Comparison of ENCODE assay signal across 8 cellular contexts in the genomic region with DNA sequence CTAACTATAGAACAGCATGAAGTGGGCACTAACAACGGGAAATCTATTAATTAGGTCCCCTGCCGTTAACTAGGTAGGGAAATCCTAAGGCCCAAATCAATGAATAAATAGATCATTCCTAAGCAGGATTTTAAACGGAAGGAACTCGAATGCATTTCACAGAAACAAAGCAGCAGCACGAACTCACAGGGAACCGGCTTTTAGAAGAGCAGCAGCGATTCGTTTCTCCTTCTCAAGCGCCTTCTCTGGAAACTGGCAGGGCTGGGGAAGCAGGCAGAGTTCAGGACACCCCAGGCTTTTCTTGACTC.
DNase-seq lines count a peak whose midpoint lies in the region; ATAC-seq lines count a peak whose summit lies in the region.

No MANE protein-coding gene starts in this region.

- H3K36me3 Mint-ChIP-seq in activated T-cell treated with anti-CD3 and anti-CD28 coated beads, Interleukin-2, amount 50 U/mL, for 24 hours (ENCODE audit: low read depth), result peaks cover 65% of the 10 kb centered on the region

- peak overlapping the region; percentile 87 to 95 (median 90) for H3K4me3 ChIP-seq in subcutaneous abdominal adipose tissue (ENCODE audit: low read depth in 1 of 5, low read length in 5 of 5)

- no peak for DNase-seq in activated T-cell treated with anti-CD3 and anti-CD28 coated beads, Interleukin-2, amount 50 U/mL, for 24 hours
- no peak for DNase-seq in activated T-cell treated with anti-CD3 and anti-CD28 coated beads, Interleukin-2, amount 50 U/mL, for 1 hour
- peak; percentile 24 for DNase-seq in NCI-H1694 treated with DMSO at 0.1 percent for 48 hours (lab: John Stamatoyannopoulos, UW)
- DNase-seq in astrocyte of the hippocampus (ENCODE audit: low read depth, low spot score), result peak; percentile 56
- peak; percentile 38 for DNase-seq in kidney tubule cell (ENCODE audit: low spot score)
- no peak for DNase-seq in NCI-H2081 treated with DMSO at 0.1 percent for 48 hours (lab: John Stamatoyannopoulos, UW)

- peak overlapping the region; percentile 97 for H3K27ac Mint-ChIP-seq in activated T-cell treated with anti-CD3 and anti-CD28 coated beads, Interleukin-2, amount 50 U/mL, for 24 hours

- peaks cover 0 to 4% (median 0%) of the 10 kb centered on the region in 5 donors for H3K36me3 ChIP-seq in subcutaneous abdominal adipose tissue (ENCODE audit: control insufficient read depth in 5 of 5, insufficient read depth in 5 of 5, low read length in 5 of 5)

- ATAC-seq in GM18909 (IDR thresholded peaks at IDR 0.05; ENCODE audit: poor library complexity, unreplicated experiment), result no peak

- peaks cover 7 to 34% (median 26%) of the 10 kb centered on the region in 5 donors for H3K4me1 ChIP-seq in subcutaneous abdominal adipose tissue (ENCODE audit: control insufficient read depth in 5 of 5, insufficient read depth in 5 of 5, low read length in 5 of 5)

- peaks cover 0 to 9% (median 3%) of the 10 kb centered on the region in 5 donors for H3K9me3 ChIP-seq in subcutaneous abdominal adipose tissue (ENCODE audit: control insufficient read depth in 5 of 5, low read length in 5 of 5)

- no peaks in the 10 kb centered on the region for H3K27me3 Mint-ChIP-seq in activated T-cell treated with anti-CD3 and anti-CD28 coated beads, Interleukin-2, amount 50 U/mL, for 24 hours

- peak overlapping the region; percentile 78 for H3K27ac ChIP-seq in subcutaneous abdominal adipose tissue (ENCODE audit: low read depth, low read length)

- H3K9me3 Mint-ChIP-seq in activated T-cell treated with anti-CD3 and anti-CD28 coated beads, Interleukin-2, amount 50 U/mL, for 24 hours, result peaks cover 16% of the 10 kb centered on the region

- H3K4me1 Mint-ChIP-seq in activated T-cell treated with anti-CD3 and anti-CD28 coated beads, Interleukin-2, amount 50 U/mL, for 24 hours (ENCODE audit: low read depth), result peaks cover 36% of the 10 kb centered on the region

- H3K9ac ChIP-seq in subcutaneous abdominal adipose tissue (ENCODE audit: low read length in 5 of 5), result peak overlapping the region; percentile 72 to 94 (median 76)

- peak overlapping the region; percentile 93 for H3K4me3 Mint-ChIP-seq in activated T-cell treated with anti-CD3 and anti-CD28 coated beads, Interleukin-2, amount 50 U/mL, for 24 hours

- H3K27me3 ChIP-seq in subcutaneous abdominal adipose tissue (ENCODE audit: control insufficient read depth in 5 of 5, insufficient read depth in 4 of 5, low read length in 5 of 5), result no peaks in the 10 kb centered on the region

Comparison
In these comparisons a context has a peak if more than half of its experiments do, and no peak if none do; other contexts are left out.
1. DNase-seq: peak in NCI-H1694 treated with DMSO at 0.1 percent for 48 hours (single experiment), astrocyte of the hippocampus (single experiment) and kidney tubule cell (single experiment); none in activated T-cell treated with anti-CD3 and anti-CD28 coated beads, Interleukin-2, amount 50 U/mL, for 24 hours (single experiment), activated T-cell treated with anti-CD3 and anti-CD28 coated beads, Interleukin-2, amount 50 U/mL, for 1 hour (single experiment) and NCI-H2081 treated with DMSO at 0.1 percent for 48 hours (single experiment).